11 cellular contexts compared by ENCODE assay signal in genomic region chr4:3375688-3376087, GRCh38.
DNase-seq lines count a peak whose midpoint lies in the region; ATAC-seq and TF ChIP-seq lines count a peak whose summit lies in the region.
"Had no signal": no experiment of that assay in that cellular context is flagged by ENCODE, and none has a peak within 500 bp of the region (broad histone marks: within the 10 kb centered on the region; RNA-seq: fewer than 3 reads in every experiment).

No MANE protein-coding gene starts in this region.

- no peak for TF ChIP-seq CTCF in MCF 10A (IDR thresholded peaks at IDR 0.05; ENCODE audit: unreplicated experiment)
- TF ChIP-seq CTCF in breast epithelium (IDR thresholded peaks at IDR 0.05), result no peak
- TF ChIP-seq CTCF in epithelial cell of esophagus (IDR thresholded peaks at IDR 0.05; ENCODE audit: insufficient read depth, low read depth, low read length, missing control alignments), result no peak

- no peaks in the 10 kb centered on the region for H3K27me3 ChIP-seq in breast epithelium

- no peak overlapping the region for H3K27ac Mint-ChIP-seq in MCF 10A (ENCODE audit: low read depth, unreplicated experiment)
- H3K27ac Mint-ChIP-seq: activated naive CD8-positive, alpha-beta T cell had no signal

- ATAC-seq in HG02938 (IDR thresholded peaks at IDR 0.05; ENCODE audit: unreplicated experiment), result no peak
- ATAC-seq in HG02759 (IDR thresholded peaks at IDR 0.05; ENCODE audit: unreplicated experiment), result no peak

- intact Hi-C loops in MCF 10A (cut with micrococcal nuclease), result no loop called here
- intact Hi-C loops in breast epithelium (cut with DNase I; ENCODE audit: low total_unique reads), result no loop called here

- TF ChIP-seq POLR2A in breast epithelium (IDR thresholded peaks at IDR 0.05), result no peak

- H3K9me3 ChIP-seq in breast epithelium, result peaks cover 0 to 8% of the 10 kb centered on the region in 2 donors

- CTCF ChIA-PET in MCF 10A (lab: Yijun Ruan, JAX), result interaction anchor here (0.5 to 1.1 kb wide), 3 partner anchors 29 to 126 kb away, joined by 3 read pairs; no protein-coding TSS in a partner anchor

- H3K27me3 Mint-ChIP-seq in MCF 10A (ENCODE audit: insufficient read depth, unreplicated experiment), result peaks cover 10% of the 10 kb centered on the region
- H3K27me3 Mint-ChIP-seq: activated naive CD8-positive, alpha-beta T cell had no signal

- DNase-seq in MCF 10A (ENCODE audit: unreplicated experiment) (peak; percentile 92), breast epithelium (ENCODE audit: low spot score in 2 of 2) (no peak), NCI-H510A treated with DMSO at 0.1 percent for 48 hours (lab: John Stamatoyannopoulos, UW) (peak; percentile 46), epithelial cell of esophagus (ENCODE audit: low read depth) (peak; percentile 88), stromal cell of bone marrow (ENCODE audit: low read depth) (peak; percentile 32), D341Med (ENCODE audit: low spot score) (no peak)
- DNase-seq: NCI-H2081 treated with DMSO at 0.1 percent for 48 hours had no signal

- no TSS peak for BruUV-seq in MCF 10A (replicated peaks; lab: Mats Ljungman, UMichigan)

- no peak overlapping the region for H3K4me3 ChIP-seq in breast epithelium
- H3K4me3 ChIP-seq in epithelial cell of esophagus (ENCODE audit: low read length), result no peak overlapping the region

- peaks cover 5% of the 10 kb centered on the region for H3K4me1 Mint-ChIP-seq in MCF 10A (ENCODE audit: insufficient read depth, unreplicated experiment)

- H3K27ac ChIP-seq in breast epithelium, result no peak overlapping the region
- H3K27ac ChIP-seq: parathyroid adenoma had no signal

- H3K4me1 ChIP-seq in breast epithelium, result peaks cover 0 to 2% of the 10 kb centered on the region in 2 donors
- H3K4me1 ChIP-seq: parathyroid adenoma had no signal

- no peak overlapping the region for H3K4me3 Mint-ChIP-seq in MCF 10A (ENCODE audit: unreplicated experiment)
- H3K4me3 Mint-ChIP-seq: activated naive CD8-positive, alpha-beta T cell had no signal

- no peaks in the 10 kb centered on the region for H3K36me3 ChIP-seq in breast epithelium

- peaks cover 7% of the 10 kb centered on the region for H3K9me3 Mint-ChIP-seq in MCF 10A (ENCODE audit: unreplicated experiment)

- H3K36me3 Mint-ChIP-seq in MCF 10A (ENCODE audit: insufficient read depth, unreplicated experiment), result no peaks in the 10 kb centered on the region

- POLR2A ChIA-PET in MCF 10A (lab: Yijun Ruan, JAX), result interaction anchor here (0.7 to 1.4 kb wide), 2 partner anchors 9 to 11 kb away, joined by 3 to 8 read pairs; no protein-coding TSS in a partner anchor

Comparison
In these comparisons a context has a peak if more than half of its experiments do, and no peak if none do; other contexts are left out.
1. DNase-seq: peak in MCF 10A (single experiment), NCI-H510A treated with DMSO at 0.1 percent for 48 hours (single experiment), epithelial cell of esophagus (single experiment) and stromal cell of bone marrow (single experiment); none in breast epithelium (0 of 2) and D341Med (single experiment).